In the genomic region with DNA sequence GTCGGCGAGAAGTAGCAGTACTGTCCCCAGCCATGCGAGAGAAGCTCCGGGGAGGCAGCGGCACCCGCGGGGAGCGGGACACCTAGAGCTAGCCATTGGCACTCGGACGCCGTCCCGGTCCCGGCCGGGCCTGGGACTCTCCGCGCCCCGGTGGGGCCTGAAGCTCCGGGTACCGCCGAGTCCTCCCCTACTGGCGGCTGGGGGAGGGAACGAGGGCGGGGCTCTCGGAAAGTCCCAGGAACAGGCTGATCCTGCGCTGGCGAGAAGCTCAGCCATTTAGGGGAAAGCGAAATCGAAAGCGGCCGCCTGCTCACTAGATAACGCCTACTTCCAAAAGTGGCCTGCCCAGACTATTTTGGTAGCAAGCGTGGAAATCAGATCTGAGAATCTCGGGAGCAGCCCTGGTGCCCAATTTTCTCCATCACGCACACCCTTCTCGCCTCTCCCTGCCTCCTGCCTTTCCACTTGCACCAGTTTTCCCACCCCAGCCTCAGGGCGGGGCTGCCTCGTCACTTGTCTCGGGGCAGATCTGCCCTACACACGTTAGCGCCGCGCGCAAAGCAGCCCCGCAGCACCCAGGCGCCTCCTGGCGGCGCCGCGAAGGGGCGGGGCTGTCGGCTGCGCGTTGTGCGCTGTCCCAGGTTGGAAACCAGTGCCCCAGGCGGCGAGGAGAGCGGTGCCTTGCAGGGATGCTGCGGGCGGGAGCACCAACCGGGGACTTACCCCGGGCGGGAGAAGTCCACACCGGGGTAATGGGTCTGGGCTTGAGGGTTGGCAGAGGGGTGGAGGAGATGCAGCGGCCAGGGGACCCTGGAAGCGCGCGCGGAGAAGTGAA, we compare ENCODE assay signal across 8 cellular contexts. TPM values are rescaled to one million over a fixed set of nuclear protein-coding genes. Genes with fewer than 3 reads are reported as not detected.
A peak's percentile ranks its signal among the peaks of the same experiment; 100 is the strongest.
DNase-seq lines count a peak whose midpoint lies in the region; ATAC-seq and TF ChIP-seq lines count a peak whose summit lies in the region.

A gene (plus strand): TSS at position 652 of the 835 bp plus-strand sequence. CDS start 38 bp downstream, at position 690.
A gene with protein sequence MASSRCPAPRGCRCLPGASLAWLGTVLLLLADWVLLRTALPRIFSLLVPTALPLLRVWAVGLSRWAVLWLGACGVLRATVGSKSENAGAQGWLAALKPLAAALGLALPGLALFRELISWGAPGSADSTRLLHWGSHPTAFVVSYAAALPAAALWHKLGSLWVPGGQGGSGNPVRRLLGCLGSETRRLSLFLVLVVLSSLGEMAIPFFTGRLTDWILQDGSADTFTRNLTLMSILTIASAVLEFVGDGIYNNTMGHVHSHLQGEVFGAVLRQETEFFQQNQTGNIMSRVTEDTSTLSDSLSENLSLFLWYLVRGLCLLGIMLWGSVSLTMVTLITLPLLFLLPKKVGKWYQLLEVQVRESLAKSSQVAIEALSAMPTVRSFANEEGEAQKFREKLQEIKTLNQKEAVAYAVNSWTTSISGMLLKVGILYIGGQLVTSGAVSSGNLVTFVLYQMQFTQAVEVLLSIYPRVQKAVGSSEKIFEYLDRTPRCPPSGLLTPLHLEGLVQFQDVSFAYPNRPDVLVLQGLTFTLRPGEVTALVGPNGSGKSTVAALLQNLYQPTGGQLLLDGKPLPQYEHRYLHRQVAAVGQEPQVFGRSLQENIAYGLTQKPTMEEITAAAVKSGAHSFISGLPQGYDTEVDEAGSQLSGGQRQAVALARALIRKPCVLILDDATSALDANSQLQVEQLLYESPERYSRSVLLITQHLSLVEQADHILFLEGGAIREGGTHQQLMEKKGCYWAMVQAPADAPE (minus strand): TSS at position 164 of the 835 bp plus-strand sequence. CDS start 68 bp downstream, at position 96.

- TF ChIP-seq CTCF in AG04450 (IDR thresholded peaks at IDR 0.05; ENCODE audit: low read depth, low read length) (peak; percentile 68), activated B cell treated with CpG ODN at 0.5 μM for 24 hours (IDR thresholded peaks at IDR 0.05) (peak; percentile 20), cardiac fibroblast (IDR thresholded peaks at IDR 0.05; ENCODE audit: low read depth, low read length) (peak; percentile 52), spleen (IDR thresholded peaks at IDR 0.05 in 8 of 11, conservative IDR thresholded peaks at IDR 0.05 in 3 of 11) (peak; percentile 86 to 97 (median 95))

- peak within 1 kb of the TSS; percentile 99 for H3K4me3 Mint-ChIP-seq in activated B cell treated with CpG ODN at 0.5 μM for 24 hours

- peak; percentile 84 to 95 (median 90) for TF ChIP-seq POLR2A in spleen (IDR thresholded peaks at IDR 0.05)

- H3K9me3 ChIP-seq in AG04450 (ENCODE audit: control insufficient read depth, insufficient read depth, low read length) (peaks cover 7% of the 10 kb centered on the region; the same call in 1 of the 2 replicates), spleen (no peaks in the 10 kb centered on the region)

- H3K27ac ChIP-seq in AG04450 (ENCODE audit: low read depth, low read length) (peak within 1 kb of the TSS; percentile 93), spleen (peak within 1 kb of the TSS; percentile 94 to 100 (median 99))

- H3K4me1 Mint-ChIP-seq in activated B cell treated with CpG ODN at 0.5 μM for 24 hours: peaks cover 77% of the 10 kb centered on the region

- ATAC-seq in GM18858 (IDR thresholded peaks at IDR 0.05; ENCODE audit: unreplicated experiment) (peak; percentile 55), HG03066 (IDR thresholded peaks at IDR 0.05; ENCODE audit: low read depth, unreplicated experiment) (peak; percentile 75), activated B cell treated with CpG ODN at 0.5 μM for 24 hours (ENCODE audit: low read depth) (peak; percentile 80)

- H3K27me3 ChIP-seq in AG04450 (ENCODE audit: control insufficient read depth, insufficient read depth, low read length): peaks cover 2% of the 10 kb centered on the region
- no peaks in the 10 kb centered on the region for H3K27me3 ChIP-seq in spleen (replicated peaks in 1 of 7)

- WGBS in spleen, 5 donors: 0% methylated on average over 39 to 68 of the region's 68 CpGs

- no peaks in the 10 kb centered on the region for H3K27me3 Mint-ChIP-seq in activated B cell treated with CpG ODN at 0.5 μM for 24 hours

- H3K9me3 Mint-ChIP-seq in activated B cell treated with CpG ODN at 0.5 μM for 24 hours: no peaks in the 10 kb centered on the region

- H3K36me3 Mint-ChIP-seq in activated B cell treated with CpG ODN at 0.5 μM for 24 hours (ENCODE audit: low read depth): peaks cover 93% of the 10 kb centered on the region

- CTCF ChIA-PET in AG04450 (lab: Charles Lee): interaction anchor here (0.6 to 8.0 kb wide), 13 partner anchors 8 to 394 kb away, joined by 3 to 153 read pairs (median 4); a partner anchor contains a TSS
- CTCF ChIA-PET in activated B cell treated with CpG ODN at 0.5 μM for 24 hours (lab: Charles Lee): interaction anchor here (0.6 to 5.6 kb wide), 20 partner anchors 12 to 661 kb away, joined by 3 to 218 read pairs (median 4); a partner anchor contains a TSS

- peak within 1 kb of the TSS; percentile 86 for H3K4me3 ChIP-seq in AG04450 (ENCODE audit: low read depth, low read length)
- H3K4me3 ChIP-seq in cardiac fibroblast (replicated peaks in 1 of 2; ENCODE audit: low read depth in 2 of 2, low read length in 2 of 2): peak within 1 kb of the TSS; percentile 93 to 94
- H3K4me3 ChIP-seq in spleen: peak within 1 kb of the TSS; percentile 68 to 99 (median 96)

- DNase-seq in AG04450 (ENCODE audit: low read depth, low spot score) (peak; percentile 73), NCI-H2171 treated with DMSO at 0.1 percent for 48 hours (lab: John Stamatoyannopoulos, UW) (peak; percentile 84), activated B cell treated with CpG ODN at 0.5 μM for 24 hours (peak; percentile 91), cardiac fibroblast (ENCODE audit: low read depth in 2 of 2) (peak; percentile 94), inferior parietal cortex (ENCODE audit: extremely low spot score) (peak; percentile 93), spleen (peak; percentile 99)

- H3K27ac Mint-ChIP-seq in activated B cell treated with CpG ODN at 0.5 μM for 24 hours: peak within 1 kb of the TSS; percentile 98

- POLR2A ChIA-PET in AG04450 (lab: Yijun Ruan, JAX): interaction anchor here (1.0 to 2.3 kb wide), 3 partner anchors 9 to 118 kb away, joined by 7 to 27 read pairs (median 8); a partner anchor contains a TSS
- POLR2A ChIA-PET in activated B cell treated with CpG ODN at 0.5 μM for 24 hours (lab: Charles Lee): interaction anchor here (0.7 to 12.3 kb wide), 52 partner anchors 10 to 882 kb away, joined by 3 to 904 read pairs (median 4); a partner anchor contains a TSS

- H3K4me1 ChIP-seq in spleen: peaks cover 59 to 85% (median 78%) of the 10 kb centered on the region in 6 donors

- intact Hi-C loops in activated B cell treated with CpG ODN at 0.5 μM for 24 hours (cut with micrococcal nuclease) (loop anchor here (1.0 kb wide), 4 partner anchors 9 to 37 kb away; a partner anchor contains a TSS), spleen (cut with DNase I; ENCODE audit: low total_unique reads) (no loop called here)

- H3K36me3 ChIP-seq in spleen: peaks cover 0 to 69% (median 54%) of the 10 kb centered on the region in 6 donors

RNA-seq across cellular contexts. Expression of the first gene that starts in this region (rescaled TPM):
- 34.8 and 38.4 TPM in 2 replicates for polyA plus RNA-seq in AG04450 (2011; rRNA removed)
- 16.8 and 20.6 TPM in 2 replicates for polyA minus RNA-seq in AG04450 (2011; rRNA and poly(A)+ RNA removed)
- 198 and 223 TPM in 2 replicates for total RNA-seq in activated B cell treated with CpG ODN at 0.5 μM for 24 hours
- 100 to 1,000 TPM; 141 to 206 (median 169) TPM for total RNA-seq in spleen
- polyA plus RNA-seq in spleen: 100 to 1,000 TPM; 172 to 328 (median 204) TPM

RNA-seq across cellular contexts. Expression of the second gene that starts in this region (rescaled TPM):
- polyA plus RNA-seq in AG04450 (2011; rRNA removed): 38.6 and 43.6 TPM in 2 replicates
- polyA minus RNA-seq in AG04450 (2011; rRNA and poly(A)+ RNA removed): 36.4 and 45.8 TPM in 2 replicates
- total RNA-seq in activated B cell treated with CpG ODN at 0.5 μM for 24 hours: 148 and 151 TPM in 2 replicates
- 100 to 1,000 TPM; 108 to 172 (median 147) TPM for total RNA-seq in spleen
- 100 to 1,000 TPM in 2 of 3 donors, 10 to 100 TPM in 1; 98.5 to 154 (median 133) TPM for polyA plus RNA-seq in spleen

Comparison
In these comparisons a context has a peak if more than half of its experiments do, and no peak if none do; other contexts are left out.
1. Peak in every context shown above with its lines: DNase-seq, ATAC-seq, H3K4me3 ChIP-seq and H3K27ac ChIP-seq.
2. CTCF ChIP-seq: peak in every context shown above with its lines; median percentile 95 in spleen; 68 in AG04450; 52 in cardiac fibroblast; 20 in activated B cell treated with CpG ODN at 0.5 μM for 24 hours.